In the genomic region with DNA sequence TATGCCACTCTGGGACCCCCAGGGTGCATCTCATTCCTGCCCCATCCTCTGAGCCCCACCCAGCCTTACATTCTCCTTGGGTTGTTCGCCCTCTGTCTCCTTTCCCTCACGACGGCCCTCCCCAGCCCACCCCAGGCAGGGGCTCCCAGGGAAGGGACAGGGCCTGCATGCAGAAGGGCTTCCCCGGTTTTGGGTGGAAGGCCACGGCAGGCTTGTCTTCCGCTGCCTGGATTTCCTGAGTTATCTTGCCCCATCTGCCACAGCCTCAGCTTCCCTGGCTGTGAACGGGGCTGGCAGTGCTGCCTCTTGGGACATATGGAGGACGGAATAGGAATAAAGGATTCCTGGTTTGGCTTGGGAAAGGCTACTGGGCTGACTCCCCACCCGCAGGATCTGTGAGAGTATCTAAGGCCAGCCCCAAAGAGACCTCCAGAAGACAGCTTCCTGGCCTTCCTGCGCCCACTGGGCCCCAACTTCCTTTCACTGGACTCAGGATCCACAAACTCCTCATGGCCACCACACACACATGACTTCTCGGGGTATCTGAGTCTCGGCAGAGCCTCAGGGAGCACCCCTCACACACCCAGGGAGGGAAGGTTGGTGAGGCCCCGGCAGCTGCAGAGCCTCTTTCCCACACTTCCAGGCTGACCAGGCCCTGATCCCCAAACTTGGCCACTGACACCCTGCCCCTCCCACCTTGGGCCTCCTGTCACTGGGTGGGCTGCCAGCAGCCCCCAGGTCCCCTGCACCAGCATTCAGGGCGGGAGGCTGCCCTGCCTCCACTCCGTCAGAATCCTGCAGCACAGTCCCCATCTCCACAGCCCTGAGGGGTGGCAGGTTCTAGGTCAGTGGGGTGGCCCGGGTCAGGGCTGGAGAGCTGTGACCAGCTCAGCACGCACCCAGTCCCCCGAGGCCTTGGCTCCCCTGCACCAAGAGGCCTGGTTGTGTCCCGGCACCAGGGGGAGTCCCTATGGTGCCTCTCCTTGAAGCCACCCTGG, we compare ENCODE assay signal across 15 cellular contexts. TPM values are rescaled to one million over a fixed set of nuclear protein-coding genes. Genes with fewer than 3 reads are reported as not detected.
DNase-seq lines count a peak whose midpoint lies in the region; ATAC-seq and TF ChIP-seq lines count a peak whose summit lies in the region.
"Had no signal": no experiment of that assay in that cellular context is flagged by ENCODE, and none has a peak within 500 bp of the region (broad histone marks: within the 10 kb centered on the region; RNA-seq: fewer than 3 reads in every experiment).

No MANE protein-coding gene starts in this region.

- TF ChIP-seq CTCF in coronary artery (IDR thresholded peaks at IDR 0.05) (no peak), mucosa of descending colon (IDR thresholded peaks at IDR 0.05) (no peak), thoracic aorta (IDR thresholded peaks at IDR 0.05) (no peak)

- peak overlapping the region; percentile 15 for H3K9ac ChIP-seq in NT2/D1 (ENCODE audit: insufficient read length, low read depth)

- H3K27ac ChIP-seq in coronary artery (peak overlapping the region; percentile 11 to 85), thoracic aorta (peak overlapping the region; percentile 12 to 30)

- no peak overlapping the region for H3K27ac Mint-ChIP-seq in activated T-helper 2 cell treated with anti-CD3 and anti-CD28 coated beads, Interferon-gamma antibody, Interleukin-2, Interleukin-4, amounts not matched to agents 10 μg/mL and 5 μg/mL and 100 μg/mL, durations not matched to agents 14 hours and 24 hours and 36 hours

- ATAC-seq in mucosa of descending colon, result no peak
- ATAC-seq in thoracic aorta (ENCODE audit: insufficient number of reproducible peaks, low FRiP score, low read depth), result no peak
- ATAC-seq in GM21737 (IDR thresholded peaks at IDR 0.05; ENCODE audit: unreplicated experiment), result no peak
- ATAC-seq: stimulated activated effector memory CD8-positive, alpha-beta T cell treated with anti-CD3 and anti-CD28 coated beads, Interleukin-12 subunit alpha, Interleukin-12 subunit beta, amount 100 ng/mL, for 72 hours had no signal

- no peaks in the 10 kb centered on the region for H3K27me3 Mint-ChIP-seq in activated T-helper 2 cell treated with anti-CD3 and anti-CD28 coated beads, Interferon-gamma antibody, Interleukin-2, Interleukin-4, amounts not matched to agents 10 μg/mL and 5 μg/mL and 100 μg/mL, durations not matched to agents 14 hours and 24 hours and 36 hours (ENCODE audit: low read depth)
- H3K27me3 Mint-ChIP-seq: CD4-positive, CD25-positive, alpha-beta regulatory T cell had no signal

- H3K4me3 ChIP-seq in NT2/D1 (ENCODE audit: insufficient read length, low read depth) (no peak overlapping the region), coronary artery (no peak overlapping the region), mucosa of descending colon (no peak overlapping the region), thoracic aorta (no peak overlapping the region)

- intact Hi-C loops in mucosa of descending colon (cut with DNase I, micrococcal nuclease), result no loop called here
- intact Hi-C loops in activated T-helper 2 cell treated with anti-CD3 and anti-CD28 coated beads, Interferon-gamma antibody, Interleukin-2, Interleukin-4, amounts not matched to agents 10 μg/mL and 5 μg/mL and 100 μg/mL, durations not matched to agents 14 hours and 24 hours and 36 hours (cut with micrococcal nuclease), result no loop called here

- H3K9me3 ChIP-seq in NT2/D1 (ENCODE audit: insufficient read depth, low read length) (no peaks in the 10 kb centered on the region), mucosa of descending colon (no peaks in the 10 kb centered on the region), thoracic aorta (no peaks in the 10 kb centered on the region)

- DNase-seq in NT2/D1 (ENCODE audit: low read depth, low spot score) (no peak), coronary artery (ENCODE audit: low spot score) (no peak), mucosa of descending colon (peak in 2 of 3 donors; percentile 18 to 42), thoracic aorta (ENCODE audit: low spot score) (no peak), HuH-7 (ENCODE audit: low spot score) (no peak), mesenteric fat pad (ENCODE audit: low spot score) (no peak)
- no peak for DNase-seq in activated T-helper 2 cell treated with anti-CD3 and anti-CD28 coated beads, Interferon-gamma antibody, Interleukin-2, Interleukin-4, amounts not matched to agents 10 μg/mL and 5 μg/mL and 100 μg/mL, durations not matched to agents 14 hours and 24 hours and 36 hours (ENCODE audit: low spot score)
- DNase-seq: activated CD4-positive, alpha-beta T cell treated with anti-CD3 and anti-CD28 coated beads, Interleukin-2, amount 50 U/mL, for 4 hours; CD4-positive, CD25-positive, alpha-beta regulatory T cell; NCI-H2029 treated with DMSO at 0.1 percent for 48 hours; RPMI8226; stimulated activated CD4-positive, alpha-beta T cell treated with anti-CD3 and anti-CD28 coated beads, Interleukin-4, amount 100 ng/mL, for 1 hour; T1000 had no signal

- H3K4me1 ChIP-seq in NT2/D1 (ENCODE audit: insufficient read depth, insufficient read length), result peaks cover 52% of the 10 kb centered on the region
- peaks cover 12% of the 10 kb centered on the region for H3K4me1 ChIP-seq in mucosa of descending colon (ENCODE audit: low read depth)
- peaks cover under 1 to 30% of the 10 kb centered on the region in 2 donors for H3K4me1 ChIP-seq in thoracic aorta (ENCODE audit: control insufficient read depth in 1 of 2, low read depth in 2 of 2)

- no peak overlapping the region for H3K4me3 Mint-ChIP-seq in activated T-helper 2 cell treated with anti-CD3 and anti-CD28 coated beads, Interferon-gamma antibody, Interleukin-2, Interleukin-4, amounts not matched to agents 10 μg/mL and 5 μg/mL and 100 μg/mL, durations not matched to agents 14 hours and 24 hours and 36 hours (ENCODE audit: low read depth)
- H3K4me3 Mint-ChIP-seq: CD4-positive, CD25-positive, alpha-beta regulatory T cell; stimulated activated effector memory CD8-positive, alpha-beta T cell treated with anti-CD3 and anti-CD28 coated beads, Interleukin-12 subunit alpha, Interleukin-12 subunit beta, amount 100 ng/mL, for 72 hours had no signal

- H3K36me3 ChIP-seq in NT2/D1 (ENCODE audit: insufficient read depth, insufficient read length, low read length) (peaks cover 1% of the 10 kb centered on the region), mucosa of descending colon (ENCODE audit: low read depth) (peaks cover 5% of the 10 kb centered on the region), thoracic aorta (no peaks in the 10 kb centered on the region)

- H3K4me1 Mint-ChIP-seq in activated T-helper 2 cell treated with anti-CD3 and anti-CD28 coated beads, Interferon-gamma antibody, Interleukin-2, Interleukin-4, amounts not matched to agents 10 μg/mL and 5 μg/mL and 100 μg/mL, durations not matched to agents 14 hours and 24 hours and 36 hours (ENCODE audit: low read depth), result no peaks in the 10 kb centered on the region
- H3K4me1 Mint-ChIP-seq: stimulated activated effector memory CD8-positive, alpha-beta T cell treated with anti-CD3 and anti-CD28 coated beads, Interleukin-12 subunit alpha, Interleukin-12 subunit beta, amount 100 ng/mL, for 72 hours had no signal

- no peaks in the 10 kb centered on the region for H3K9me3 Mint-ChIP-seq in activated T-helper 2 cell treated with anti-CD3 and anti-CD28 coated beads, Interferon-gamma antibody, Interleukin-2, Interleukin-4, amounts not matched to agents 10 μg/mL and 5 μg/mL and 100 μg/mL, durations not matched to agents 14 hours and 24 hours and 36 hours
- H3K9me3 Mint-ChIP-seq: CD4-positive, CD25-positive, alpha-beta regulatory T cell; stimulated activated effector memory CD8-positive, alpha-beta T cell treated with anti-CD3 and anti-CD28 coated beads, Interleukin-12 subunit alpha, Interleukin-12 subunit beta, amount 100 ng/mL, for 72 hours had no signal

- H3K36me3 Mint-ChIP-seq in activated T-helper 2 cell treated with anti-CD3 and anti-CD28 coated beads, Interferon-gamma antibody, Interleukin-2, Interleukin-4, amounts not matched to agents 10 μg/mL and 5 μg/mL and 100 μg/mL, durations not matched to agents 14 hours and 24 hours and 36 hours (ENCODE audit: low read depth), result no peaks in the 10 kb centered on the region

- H3K27me3 ChIP-seq in NT2/D1 (ENCODE audit: insufficient read depth, insufficient read length), result peaks cover 19% of the 10 kb centered on the region
- H3K27me3 ChIP-seq in thoracic aorta (replicated peaks; ENCODE audit: insufficient read depth), result no peaks in the 10 kb centered on the region

RNA-seq across cellular contexts. Expression of a gene that starts 3.5 kb away (rescaled TPM):
- total RNA-seq in mucosa of descending colon (10 to 100 TPM; 46.6 to 59.6 (median 52.6) TPM), thoracic aorta (100 to 1,000 TPM in 1 of 2 donors, 10 to 100 TPM in 1; 93.1 to 105 TPM), mesenteric fat pad (61.3 TPM)
- total RNA-seq in activated T-helper 2 cell treated with anti-CD3 and anti-CD28 coated beads, Interferon-gamma antibody, Interleukin-2, Interleukin-4, amounts not matched to agents 10 μg/mL and 5 μg/mL and 100 μg/mL, durations not matched to agents 14 hours and 24 hours and 36 hours, result 7.9 and 8.9 TPM in 2 replicates

RNA-seq across cellular contexts. Expression of a gene that starts 23.5 kb away (rescaled TPM):
- total RNA-seq in mucosa of descending colon (10 to 100 TPM in 2 of 3 donors, 1 to 10 TPM in 1; 9.9 to 13.7 (median 11.4) TPM), thoracic aorta (10 to 100 TPM in 1 of 2 donors, 1 to 10 TPM in 1; 6.5 to 12.9 TPM), mesenteric fat pad (12.7 TPM)
- 17.1 and 18.6 TPM in 2 replicates for total RNA-seq in activated T-helper 2 cell treated with anti-CD3 and anti-CD28 coated beads, Interferon-gamma antibody, Interleukin-2, Interleukin-4, amounts not matched to agents 10 μg/mL and 5 μg/mL and 100 μg/mL, durations not matched to agents 14 hours and 24 hours and 36 hours

RNA-seq across cellular contexts. Expression of a gene that starts 23.5 kb away (rescaled TPM):
- total RNA-seq in mucosa of descending colon (1 to 10 TPM; 1.4 to 4.6 (median 1.4) TPM), thoracic aorta (1 to 10 TPM; 3.2 to 3.5 TPM), mesenteric fat pad (12.8 TPM)
- total RNA-seq in activated T-helper 2 cell treated with anti-CD3 and anti-CD28 coated beads, Interferon-gamma antibody, Interleukin-2, Interleukin-4, amounts not matched to agents 10 μg/mL and 5 μg/mL and 100 μg/mL, durations not matched to agents 14 hours and 24 hours and 36 hours, result 1.3 and 1.4 TPM in 2 replicates

Comparison
In these comparisons a context has a peak if more than half of its experiments do, and no peak if none do; other contexts are left out.
1. DNase-seq: peak in mucosa of descending colon (2 of 3); none in NT2/D1 (single experiment), coronary artery (single experiment), thoracic aorta (single experiment), HuH-7 (single experiment), activated T-helper 2 cell treated with anti-CD3 and anti-CD28 coated beads, Interferon-gamma antibody, Interleukin-2, Interleukin-4, amounts not matched to agents 10 μg/mL and 5 μg/mL and 100 μg/mL, durations not matched to agents 14 hours and 24 hours and 36 hours (single experiment) and mesenteric fat pad (single experiment).